Comparison of ENCODE assay signal across 8 cellular contexts in the genomic region with DNA sequence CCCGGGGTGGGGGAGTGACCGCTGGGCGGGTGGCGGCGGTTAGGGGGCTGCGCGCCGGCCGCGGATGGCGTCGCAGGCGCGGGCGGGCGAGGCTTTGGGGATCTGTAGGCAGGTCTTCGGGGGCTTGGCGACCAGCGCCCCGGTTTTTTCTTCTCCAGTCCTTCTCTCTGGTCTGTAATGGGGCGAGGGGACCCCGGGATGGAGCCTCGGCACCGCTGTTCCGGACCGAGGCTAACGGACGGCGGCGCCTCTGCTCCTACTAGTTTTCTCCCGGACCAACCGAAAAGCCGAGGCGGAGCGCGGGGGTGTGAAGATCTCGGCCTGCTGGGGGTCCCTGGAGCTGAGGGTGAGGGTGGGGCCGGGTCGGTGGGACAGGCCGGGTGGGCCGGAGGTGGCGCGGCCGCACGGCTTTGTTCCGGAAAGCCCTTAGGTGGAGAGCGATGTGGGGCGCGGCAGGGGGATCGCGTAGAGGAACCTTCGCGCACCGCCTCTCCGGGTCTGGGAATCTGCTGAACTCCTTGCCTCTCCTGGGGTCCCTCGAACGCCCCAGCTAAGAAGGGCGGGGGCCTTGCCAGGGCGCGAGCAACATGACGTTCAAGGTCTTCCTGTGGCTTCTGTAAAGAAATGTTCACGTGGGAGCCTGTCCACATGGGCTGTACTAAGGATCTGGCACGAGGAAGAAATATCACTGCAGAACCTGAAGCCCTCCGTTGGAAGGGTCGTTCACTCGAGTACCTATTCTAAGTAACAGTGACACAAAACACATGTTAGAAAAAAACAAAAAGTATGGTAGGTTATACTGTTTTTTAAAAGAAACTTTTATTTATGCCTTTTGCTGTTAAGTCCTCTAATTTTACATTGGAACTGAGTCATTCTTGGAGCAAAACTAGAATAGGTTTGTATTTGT. TPM values are rescaled to one million over a fixed set of nuclear protein-coding genes. Genes with fewer than 3 reads are reported as not detected.
DNase-seq lines count a peak whose midpoint lies in the region; ATAC-seq and TF ChIP-seq lines count a peak whose summit lies in the region.

No MANE protein-coding gene starts in this region.

- peak overlapping the region; percentile 84 to 100 (median 87) for H3K4me3 ChIP-seq in breast epithelium

- TF ChIP-seq CTCF in VCaP (conservative IDR thresholded peaks at IDR 0.05), result no peak
- TF ChIP-seq CTCF in breast epithelium (IDR thresholded peaks at IDR 0.05), result no peak

- H3K27ac ChIP-seq in VCaP, result peak overlapping the region; percentile 99
- H3K27ac ChIP-seq in breast epithelium, result peak overlapping the region; percentile 99 to 100

- TF ChIP-seq POLR2A in GM15510 (IDR thresholded peaks at IDR 0.05; ENCODE audit: borderline replicate concordance, extremely low read depth, insufficient read length), result peak; percentile 25
- peak; percentile 30 for TF ChIP-seq POLR2A in breast epithelium (IDR thresholded peaks at IDR 0.05)

- H3K4me1 ChIP-seq in breast epithelium, result peaks cover 0 to 4% of the 10 kb centered on the region in 2 donors

- ATAC-seq in HG02678 (IDR thresholded peaks at IDR 0.05; ENCODE audit: unreplicated experiment), result peak; percentile 27

- intact Hi-C loops in breast epithelium (cut with DNase I; ENCODE audit: low total_unique reads), result no loop called here

- no peaks in the 10 kb centered on the region for H3K9me3 ChIP-seq in breast epithelium

- DNase-seq in NCI-H1694 (lab: John Stamatoyannopoulos, UW), result peak; percentile 52
- DNase-seq in breast epithelium (ENCODE audit: low spot score in 2 of 2), result peak; percentile 50 to 63
- DNase-seq in iris pigment epithelial cell (ENCODE audit: low read depth), result peak; percentile 90
- peak; percentile 44 to 57 for DNase-seq in stimulated activated CD4-positive, alpha-beta T cell treated with anti-CD3 and anti-CD28 coated beads, Interleukin-12 subunit alpha, Interleukin-12 subunit beta, amount 100 ng/mL, for 24 hours (ENCODE audit: low read depth in 2 of 2)
- no peak for DNase-seq in 8988T

- no peaks in the 10 kb centered on the region for H3K36me3 ChIP-seq in breast epithelium

- no peaks in the 10 kb centered on the region for H3K27me3 ChIP-seq in breast epithelium

RNA-seq across cellular contexts. Expression of gene SLC39A10, which starts 0.9 kb away (rescaled TPM):
- 10 to 100 TPM; 16.3 to 31.5 (median 25.8) TPM for total RNA-seq in breast epithelium
